Comparison of ENCODE assay signal across 8 cellular contexts in genomic region chr7:33128990-33129805, GRCh38. TPM values are rescaled to one million over a fixed set of nuclear protein-coding genes. Genes with fewer than 3 reads are reported as not detected.
DNase-seq lines count a peak whose midpoint lies in the region; ATAC-seq and TF ChIP-seq lines count a peak whose summit lies in the region.

Gene BBS9, plus strand, starts transcription at chr7:33129564. Its CDS starts 16,689 bp downstream, at chr7:33146253.

- H3K9me3 Mint-ChIP-seq in Caco-2 (ENCODE audit: unreplicated experiment): no peaks in the 10 kb centered on the region
- no peaks in the 10 kb centered on the region for H3K9me3 Mint-ChIP-seq in effector memory CD8-positive, alpha-beta T cell

- peak; percentile 99 for ATAC-seq in GM21360 (IDR thresholded peaks at IDR 0.05; ENCODE audit: unreplicated experiment)
- ATAC-seq in effector memory CD8-positive, alpha-beta T cell (replicated peaks): peak; percentile 94

- no peaks in the 10 kb centered on the region for H3K27me3 ChIP-seq in Caco-2 (replicated peaks; ENCODE audit: control insufficient read depth, insufficient read depth, low read length)

- no peaks in the 10 kb centered on the region for H3K4me1 Mint-ChIP-seq in Caco-2 (ENCODE audit: low read depth, unreplicated experiment)
- peaks cover 17 to 27% of the 10 kb centered on the region in 2 donors for H3K4me1 Mint-ChIP-seq in effector memory CD8-positive, alpha-beta T cell (ENCODE audit: low read depth in 2 of 2)

- no peak for TF ChIP-seq CTCF in Caco-2 (IDR thresholded peaks at IDR 0.05; ENCODE audit: insufficient read depth in 1 of 2, low read depth in 1 of 2, low read length in 1 of 2, severe bottlenecking in 1 of 2, unreplicated experiment in 1 of 2)

- H3K4me3 Mint-ChIP-seq in Caco-2 (ENCODE audit: unreplicated experiment): peak within 1 kb of the TSS; percentile 92
- H3K4me3 Mint-ChIP-seq in effector memory CD8-positive, alpha-beta T cell: peak within 1 kb of the TSS; percentile 96 to 98

- CTCF ChIA-PET in Caco-2 (lab: Charles Lee): interaction anchor here (0.6 to 0.9 kb wide), 2 partner anchors 19 to 20 kb away, joined by 3 read pairs; partner anchors contain the start of gene RP9

- DNase-seq in Caco-2: peak; percentile 92 to 94
- DNase-seq in HT-29 (ENCODE audit: low spot score): peak; percentile 96
- DNase-seq in NK-92 treated with Interleukin-12 subunit alpha and Interleukin-12 subunit beta, amount 100 ng/mL, for 24 hours (lab: John Stamatoyannopoulos, UW): peak; percentile 93
- peak; percentile 78 to 85 for DNase-seq in activated CD8-positive, alpha-beta memory T cell treated with anti-CD3 and anti-CD28 coated beads for 4 hours (ENCODE audit: low read depth in 2 of 2)
- DNase-seq in effector memory CD8-positive, alpha-beta T cell: peak; percentile 87 to 91 (median 89)
- DNase-seq in medulla oblongata (ENCODE audit: extremely low spot score): peak; percentile 96
- DNase-seq in stimulated activated CD4-positive, alpha-beta T cell treated with anti-CD3 and anti-CD28 coated beads, TNF-alpha, amount 100 ng/mL, for 48 hours (ENCODE audit: low read depth in 3 of 3): peak; percentile 76 to 90 (median 88)

- no TSS peak for BruUV-seq in Caco-2 (replicated peaks; lab: Mats Ljungman, UMichigan)

- peaks cover 3% of the 10 kb centered on the region for H3K27me3 Mint-ChIP-seq in Caco-2 (ENCODE audit: insufficient read depth, unreplicated experiment)
- H3K27me3 Mint-ChIP-seq in effector memory CD8-positive, alpha-beta T cell: no peaks in the 10 kb centered on the region

- peak within 1 kb of the TSS; percentile 85 for H3K27ac Mint-ChIP-seq in Caco-2 (ENCODE audit: unreplicated experiment)
- peak within 1 kb of the TSS; percentile 93 for H3K27ac Mint-ChIP-seq in effector memory CD8-positive, alpha-beta T cell

- H3K4me3 ChIP-seq in Caco-2 (ENCODE audit: low read depth, low read length): peak within 1 kb of the TSS; percentile 97

- peaks cover 5% of the 10 kb centered on the region for H3K36me3 Mint-ChIP-seq in Caco-2 (ENCODE audit: insufficient read depth, unreplicated experiment)
- H3K36me3 Mint-ChIP-seq in effector memory CD8-positive, alpha-beta T cell (ENCODE audit: insufficient read depth): peaks cover 8% of the 10 kb centered on the region

- H3K36me3 ChIP-seq in Caco-2 (ENCODE audit: control insufficient read depth, insufficient read depth, low read length): no peaks in the 10 kb centered on the region

- no peaks in the 10 kb centered on the region for H3K9me3 ChIP-seq in Caco-2

- POLR2A ChIA-PET in Caco-2 (lab: Charles Lee): no interaction called here

- intact Hi-C loops in Caco-2 (cut with micrococcal nuclease; ENCODE audit: unreplicated experiment): loop anchor here (1.0 to 5.0 kb wide), 2 partner anchors 20 to 67 kb away; partner anchors contain the start of genes NT5C3A and RP9

- no peaks in the 10 kb centered on the region for H3K4me1 ChIP-seq in Caco-2

RNA-seq across cellular contexts. Expression of gene BBS9, which starts in this region (rescaled TPM):
- total RNA-seq in Caco-2 (2022): 4.7 and 5.6 TPM in 2 replicates
- total RNA-seq in HT-29 (2014; rRNA removed; shearing (Covaris generic)): 0.57 and 3.8 TPM in 2 replicates

Comparison
In these comparisons a context has a peak if more than half of its experiments do, and no peak if none do; other contexts are left out.
1. Peak in every context shown above with its lines: DNase-seq, ATAC-seq and H3K4me3 ChIP-seq.